1 cellular context compared by ENCODE assay signal in genomic region chr7:132618271-132618955, GRCh38.
A peak's percentile ranks its signal among the peaks of the same experiment; 100 is the strongest.
TF ChIP-seq lines count a peak whose summit lies in the region.

No MANE protein-coding gene starts in this region.

TF ChIP-seq in SK-N-SH treated with all-trans-retinoic acid at 6 μM for 48 hours, 23 proteins besides CTCF, POLR2A, EP300 and RAD21 (continued from another document):
- TF ChIP-seq, protein P1, sequence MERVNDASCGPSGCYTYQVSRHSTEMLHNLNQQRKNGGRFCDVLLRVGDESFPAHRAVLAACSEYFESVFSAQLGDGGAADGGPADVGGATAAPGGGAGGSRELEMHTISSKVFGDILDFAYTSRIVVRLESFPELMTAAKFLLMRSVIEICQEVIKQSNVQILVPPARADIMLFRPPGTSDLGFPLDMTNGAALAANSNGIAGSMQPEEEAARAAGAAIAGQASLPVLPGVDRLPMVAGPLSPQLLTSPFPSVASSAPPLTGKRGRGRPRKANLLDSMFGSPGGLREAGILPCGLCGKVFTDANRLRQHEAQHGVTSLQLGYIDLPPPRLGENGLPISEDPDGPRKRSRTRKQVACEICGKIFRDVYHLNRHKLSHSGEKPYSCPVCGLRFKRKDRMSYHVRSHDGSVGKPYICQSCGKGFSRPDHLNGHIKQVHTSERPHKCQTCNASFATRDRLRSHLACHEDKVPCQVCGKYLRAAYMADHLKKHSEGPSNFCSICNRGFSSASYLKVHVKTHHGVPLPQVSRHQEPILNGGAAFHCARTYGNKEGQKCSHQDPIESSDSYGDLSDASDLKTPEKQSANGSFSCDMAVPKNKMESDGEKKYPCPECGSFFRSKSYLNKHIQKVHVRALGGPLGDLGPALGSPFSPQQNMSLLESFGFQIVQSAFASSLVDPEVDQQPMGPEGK (CRISPR knock-in tag; IDR thresholded peaks at IDR 0.05; ENCODE audit: borderline replicate concordance): peak; percentile 86; the same call in 1 of the 2 replicates
- TF ChIP-seq CSDC2 (CRISPR knock-in tag; IDR thresholded peaks at IDR 0.05) (no peak), ZC3H10 (CRISPR knock-in tag; IDR thresholded peaks at IDR 0.05) (no peak), BACH2 (CRISPR knock-in tag; IDR thresholded peaks at IDR 0.05; ENCODE audit: borderline replicate concordance) (no peak)
